In genomic region chr6:13229205-13230085, GRCh38 we compare ENCODE assay signal across 9 cellular contexts.
A peak's percentile ranks its signal among the peaks of the same experiment; 100 is the strongest.
DNase-seq lines count a peak whose midpoint lies in the region; ATAC-seq, FAIRE-seq and TF ChIP-seq lines count a peak whose summit lies in the region.
"Had no signal": no experiment of that assay in that cellular context is flagged by ENCODE, and none has a peak within 500 bp of the region (broad histone marks: within the 10 kb centered on the region; RNA-seq: fewer than 3 reads in every experiment).

No MANE protein-coding gene starts in this region.

- WGBS in body of pancreas, 2 donors, result 84 to 86% methylated on average over 9 of the region's 9 CpGs
- WGBS in pancreas, 2 donors, result 86 to 88% methylated on average over 9 of the region's 9 CpGs
- WGBS in smooth muscle cell (ENCODE audit: low lambda C conversion rate), result 84% methylated on average over 9 of the region's 9 CpGs

- H3K9me3 ChIP-seq in body of pancreas, result no peaks in the 10 kb centered on the region
- H3K9me3 ChIP-seq in pancreas, result no peaks in the 10 kb centered on the region
- no peaks in the 10 kb centered on the region for H3K9me3 ChIP-seq in smooth muscle cell (replicated peaks; ENCODE audit: low read depth)

- ATAC-seq in GM21526 (IDR thresholded peaks at IDR 0.05; ENCODE audit: low FRiP score, unreplicated experiment), result peak; percentile 82
- ATAC-seq in body of pancreas, result no peak
- no peak for ATAC-seq in pancreas

- H3K79me2 ChIP-seq in smooth muscle cell (ENCODE audit: low read depth), result no peaks in the 10 kb centered on the region

- H3K27me3 ChIP-seq in body of pancreas (no peaks in the 10 kb centered on the region), pancreas (no peaks in the 10 kb centered on the region), smooth muscle cell (ENCODE audit: low read depth) (no peaks in the 10 kb centered on the region)

- no peak overlapping the region for H3K9ac ChIP-seq in smooth muscle cell (ENCODE audit: low read depth)

- TF ChIP-seq CTCF in body of pancreas (IDR thresholded peaks at IDR 0.05), result peak in 4 of 7 experiments; percentile 20 to 32 (median 24)
- TF ChIP-seq CTCF in pancreas (IDR thresholded peaks at IDR 0.05), result no peak
- no peak for TF ChIP-seq CTCF in smooth muscle cell (IDR thresholded peaks at IDR 0.05; ENCODE audit: borderline replicate concordance, insufficient read depth, poor library complexity, severe bottlenecking)

- H3F3A ChIP-seq in smooth muscle cell (ENCODE audit: low read depth), result peaks cover 3% of the 10 kb centered on the region

- no peak overlapping the region for H3K4me2 ChIP-seq in smooth muscle cell

- no peak for TF ChIP-seq POLR2A in body of pancreas (IDR thresholded peaks at IDR 0.05)

- no peak for FAIRE-seq in pancreas (lab: Jason Lieb, UNC)

- no peak overlapping the region for H3K27ac ChIP-seq in body of pancreas
- no peak overlapping the region for H3K27ac ChIP-seq in pancreas
- no peak overlapping the region for H3K27ac ChIP-seq in smooth muscle cell (ENCODE audit: low read depth)
- H3K27ac ChIP-seq: skin epidermis had no signal

- H4K20me1 ChIP-seq in smooth muscle cell (ENCODE audit: low read depth), result no peaks in the 10 kb centered on the region

- intact Hi-C loops in body of pancreas (cut with DNase I) (no loop called here), pancreas (cut with DNase I) (no loop called here)

- DNase-seq in NCI-H82 (lab: John Stamatoyannopoulos, UW) (peak; percentile 50), NCI-H82 treated with DMSO at 0.1 percent for 48 hours (lab: John Stamatoyannopoulos, UW; ENCODE audit: unreplicated experiment) (no peak), HT-29 (ENCODE audit: low spot score) (peak; percentile 36), body of pancreas (peak in 3 of 4 donors; percentile 19 to 21 (median 20)), pancreas (no peak), dermis blood vessel endothelial cell (no peak), smooth muscle cell (lab: John Stamatoyannopoulos, UW; ENCODE audit: unreplicated experiment) (no peak)

- no peak overlapping the region for H2AFZ ChIP-seq in smooth muscle cell (ENCODE audit: low read depth)

- H3K4me3 ChIP-seq in body of pancreas (no peak overlapping the region), pancreas (no peak overlapping the region), smooth muscle cell (no peak overlapping the region)
- H3K4me3 ChIP-seq: skin epidermis had no signal

- H3K4me1 ChIP-seq in body of pancreas (no peaks in the 10 kb centered on the region), pancreas (no peaks in the 10 kb centered on the region), smooth muscle cell (ENCODE audit: low read depth) (no peaks in the 10 kb centered on the region)

- H3K36me3 ChIP-seq in body of pancreas (replicated peaks in 1 of 2; ENCODE audit: insufficient read depth in 1 of 2, low read depth in 2 of 2) (no peaks in the 10 kb centered on the region), pancreas (no peaks in the 10 kb centered on the region), smooth muscle cell (ENCODE audit: low read depth) (no peaks in the 10 kb centered on the region)

Comparison
In these comparisons a context has a peak if more than half of its experiments do, and no peak if none do; other contexts are left out.
1. DNase-seq: peak in NCI-H82 (single experiment), HT-29 (single experiment) and body of pancreas (3 of 4); none in NCI-H82 treated with DMSO at 0.1 percent for 48 hours (single experiment), pancreas (0 of 6), dermis blood vessel endothelial cell (single experiment) and smooth muscle cell (single experiment).
2. CTCF ChIP-seq: peak in body of pancreas (4 of 7); none in pancreas (0 of 4) and smooth muscle cell (single experiment).